In genomic region chr5:1015545-1015944, GRCh38 we compare ENCODE assay signal across 20 cellular contexts. TPM values are rescaled to one million over a fixed set of nuclear protein-coding genes. Genes with fewer than 3 reads are reported as not detected.
"Had no signal": no experiment of that assay in that cellular context is flagged by ENCODE, and none has a peak within 500 bp of the region (broad histone marks: within the 10 kb centered on the region; RNA-seq: fewer than 3 reads in every experiment).

No MANE protein-coding gene starts in this region.

- ATAC-seq: naive thymus-derived CD4-positive, alpha-beta T cell; stimulated activated naive B cell treated with anti-CD40 and anti-IgM and Interleukin-4, amounts not matched to agents 10 μg/mL and 1 μg/mL and 100 μg/mL, for 72 hours; stimulated activated naive CD8-positive, alpha-beta T cell treated with anti-CD3 and anti-CD28 coated beads, Interleukin-15, amount 100 ng/mL, for 72 hours; upper lobe of right lung had no signal

- H3K27ac Mint-ChIP-seq: endodermal cell; naive thymus-derived CD4-positive, alpha-beta T cell; stimulated activated naive B cell treated with anti-CD40 and anti-IgM and Interleukin-4, amounts not matched to agents 10 μg/mL and 1 μg/mL and 100 μg/mL, for 72 hours; stimulated activated naive CD8-positive, alpha-beta T cell treated with anti-CD3 and anti-CD28 coated beads, Interleukin-15, amount 100 ng/mL, for 72 hours had no signal

- H3K4me1 ChIP-seq: testis had no signal

- H3K4me3 Mint-ChIP-seq: endodermal cell; naive thymus-derived CD4-positive, alpha-beta T cell; neural crest cell; stimulated activated naive B cell treated with anti-CD40 and anti-IgM and Interleukin-4, amounts not matched to agents 10 μg/mL and 1 μg/mL and 100 μg/mL, for 72 hours; stimulated activated naive CD8-positive, alpha-beta T cell treated with anti-CD3 and anti-CD28 coated beads, Interleukin-15, amount 100 ng/mL, for 72 hours had no signal

- DNase-seq: effector CD4-positive, alpha-beta T cell; endodermal cell; foreskin melanocyte; islet precursor cell; mammary epithelial cell; naive thymus-derived CD4-positive, alpha-beta T cell; ovary; stimulated activated CD4-positive, alpha-beta T cell treated with anti-CD3 and anti-CD28 coated beads, Interleukin-2, amount 100 ng/mL, for 24 hours; stimulated activated CD4-positive, alpha-beta T cell treated with anti-CD3 and anti-CD28 coated beads, Interleukin-4, amount 100 ng/mL, for 4 hours; stimulated activated naive B cell treated with anti-CD40 and anti-IgM and Interleukin-4, amounts not matched to agents 10 μg/mL and 1 μg/mL and 100 μg/mL, for 72 hours; stimulated activated naive CD8-positive, alpha-beta T cell treated with anti-CD3 and anti-CD28 coated beads, Interleukin-15, amount 100 ng/mL, for 72 hours; testis; upper lobe of right lung had no signal

- H3K4me3 ChIP-seq: coronary artery, heart left ventricle, ovary, right lobe of liver, testis, tibial nerve, upper lobe of right lung, vagina had no signal

- H3K9me3 ChIP-seq: heart left ventricle, ovary, right lobe of liver, testis, tibial nerve, upper lobe of right lung, vagina had no signal

- H3K27me3 ChIP-seq: ovary, testis, vagina had no signal

- H3K36me3 ChIP-seq: heart left ventricle, ovary, right lobe of liver, tibial nerve, upper lobe of right lung, vagina had no signal

- H3K27ac ChIP-seq: coronary artery, heart left ventricle, ovary, right lobe of liver, testis, tibial nerve, upper lobe of right lung, vagina had no signal

- H3K36me3 Mint-ChIP-seq: naive thymus-derived CD4-positive, alpha-beta T cell; stimulated activated naive B cell treated with anti-CD40 and anti-IgM and Interleukin-4, amounts not matched to agents 10 μg/mL and 1 μg/mL and 100 μg/mL, for 72 hours had no signal

- H3K9me3 Mint-ChIP-seq: endodermal cell; naive thymus-derived CD4-positive, alpha-beta T cell; neural crest cell; stimulated activated naive B cell treated with anti-CD40 and anti-IgM and Interleukin-4, amounts not matched to agents 10 μg/mL and 1 μg/mL and 100 μg/mL, for 72 hours; stimulated activated naive CD8-positive, alpha-beta T cell treated with anti-CD3 and anti-CD28 coated beads, Interleukin-15, amount 100 ng/mL, for 72 hours had no signal

RNA-seq across cellular contexts. Expression of gene NKD2, which starts 6.9 kb away (rescaled TPM):
- total RNA-seq: mononuclear cell had no signal
- polyA plus RNA-seq: naive thymus-derived CD4-positive, alpha-beta T cell had no signal
